Comparison of ENCODE assay signal across 8 cellular contexts in genomic region chr3:195178124-195178910, GRCh38.
DNase-seq lines count a peak whose midpoint lies in the region; ATAC-seq, FAIRE-seq and TF ChIP-seq lines count a peak whose summit lies in the region.

No MANE protein-coding gene starts in this region.

- H3K27ac ChIP-seq in astrocyte (ENCODE audit: low read depth, low read length) (no peak overlapping the region), lower lobe of right lung (peak overlapping the region; percentile 33), brain microvascular endothelial cell (no peak overlapping the region)

- TF ChIP-seq CTCF in CD14-positive monocyte (IDR thresholded peaks at IDR 0.05) (no peak), astrocyte (IDR thresholded peaks at IDR 0.05; ENCODE audit: insufficient read depth, low read depth, low read length) (no peak), lower lobe of right lung (IDR thresholded peaks at IDR 0.05) (no peak), brain microvascular endothelial cell (IDR thresholded peaks at IDR 0.05; ENCODE audit: low read depth, low read length, missing control alignments) (no peak)

- H3K9me3 Mint-ChIP-seq in CD14-positive monocyte, result peaks cover 0 to 5% (median 4%) of the 10 kb centered on the region in 7 donors
- H3K9me3 Mint-ChIP-seq in astrocyte (ENCODE audit: unreplicated experiment), result no peaks in the 10 kb centered on the region

- CTCF ChIA-PET in HEK293T (lab: Yijun Ruan, JAX), result no interaction called here

- no peaks in the 10 kb centered on the region for H4K20me1 ChIP-seq in astrocyte (ENCODE audit: insufficient read depth, low read length)

- no peak overlapping the region for H2AFZ ChIP-seq in astrocyte (ENCODE audit: low read depth, low read length)

- H3K4me1 ChIP-seq in astrocyte (ENCODE audit: insufficient read depth, low read length) (peaks cover 38% of the 10 kb centered on the region), lower lobe of right lung (peaks cover 55% of the 10 kb centered on the region)

- H3K4me1 Mint-ChIP-seq in CD14-positive monocyte (peaks cover 52% of the 10 kb centered on the region), astrocyte (ENCODE audit: low read depth, unreplicated experiment) (peaks cover 37% of the 10 kb centered on the region)

- H3K4me3 Mint-ChIP-seq in CD14-positive monocyte (peak overlapping the region; percentile 66 to 80), astrocyte (ENCODE audit: unreplicated experiment) (no peak overlapping the region)

- peaks cover 17 to 24% of the 10 kb centered on the region in 2 donors for H3K36me3 Mint-ChIP-seq in CD14-positive monocyte
- peaks cover 12% of the 10 kb centered on the region for H3K36me3 Mint-ChIP-seq in astrocyte (ENCODE audit: low read depth, unreplicated experiment)

- no peaks in the 10 kb centered on the region for H3K9me3 ChIP-seq in astrocyte (ENCODE audit: insufficient read depth, low read depth, low read length)
- H3K9me3 ChIP-seq in lower lobe of right lung, result no peaks in the 10 kb centered on the region

- intact Hi-C loops in CD14-positive monocyte (cut with micrococcal nuclease) (no loop called here), lower lobe of right lung (cut with DNase I) (no loop called here)

- no peak overlapping the region for H3K4me3 ChIP-seq in astrocyte (ENCODE audit: insufficient read depth, low read depth, low read length)
- no peak overlapping the region for H3K4me3 ChIP-seq in lower lobe of right lung
- no peak overlapping the region for H3K4me3 ChIP-seq in brain microvascular endothelial cell (ENCODE audit: low read depth, low read length)

- FAIRE-seq in astrocyte (lab: Jason Lieb, UNC), result no peak

- no peaks in the 10 kb centered on the region for H3K36me3 ChIP-seq in astrocyte (ENCODE audit: insufficient read depth, low read length)
- no peaks in the 10 kb centered on the region for H3K36me3 ChIP-seq in lower lobe of right lung
- H3K36me3 ChIP-seq in brain microvascular endothelial cell (replicated peaks), result no peaks in the 10 kb centered on the region

- in situ Hi-C loops in brain microvascular endothelial cell (cut with HindIII; ENCODE audit: low pct_ligation_motif_present, low sequenced_read_pairs), result no loop called here

- H3K27me3 ChIP-seq in astrocyte (ENCODE audit: insufficient read depth, low read length), result no peaks in the 10 kb centered on the region
- no peaks in the 10 kb centered on the region for H3K27me3 ChIP-seq in lower lobe of right lung (ENCODE audit: low read depth)
- no peaks in the 10 kb centered on the region for H3K27me3 ChIP-seq in brain microvascular endothelial cell (replicated peaks)

- POLR2A ChIA-PET in HEK293T (lab: Yijun Ruan, JAX), result no interaction called here

- H3K27me3 Mint-ChIP-seq in CD14-positive monocyte (ENCODE audit: low read depth in 3 of 3), result peaks cover 0 to 5% (median 4%) of the 10 kb centered on the region in 3 donors
- no peaks in the 10 kb centered on the region for H3K27me3 Mint-ChIP-seq in astrocyte (ENCODE audit: low read depth, unreplicated experiment)

- H3K9ac ChIP-seq in astrocyte (ENCODE audit: low read length), result no peak overlapping the region

- no peak for ATAC-seq in lower lobe of right lung
- no peak for ATAC-seq in HG02885 (IDR thresholded peaks at IDR 0.05; ENCODE audit: poor library complexity, unreplicated experiment)
- ATAC-seq in GM19397 (IDR thresholded peaks at IDR 0.05; ENCODE audit: unreplicated experiment), result no peak

- DNase-seq in CD14-positive monocyte (ENCODE audit: low spot score) (no peak), NCI-H2029 (lab: John Stamatoyannopoulos, UW) (peak; percentile 50), astrocyte (ENCODE audit: low read depth) (no peak), lower lobe of right lung (no peak), brain microvascular endothelial cell (no peak), HEK293T (ENCODE audit: extremely low spot score) (no peak)

- H3K4me2 ChIP-seq in astrocyte (ENCODE audit: low read length), result peak overlapping the region; percentile 60

- H3K27ac Mint-ChIP-seq in CD14-positive monocyte (no peak overlapping the region), astrocyte (ENCODE audit: unreplicated experiment) (no peak overlapping the region)

- H3K79me2 ChIP-seq in astrocyte (ENCODE audit: insufficient read depth, low read length), result peaks cover 4% of the 10 kb centered on the region

TF ChIP-seq in HEK293T, 16 proteins besides CTCF, POLR2A, EP300 and RAD21:
- TF ChIP-seq SP1 (IDR thresholded peaks at IDR 0.05) (no peak), FOXK2 (IDR thresholded peaks at IDR 0.05) (no peak), FOXM1 (IDR thresholded peaks at IDR 0.05; ENCODE audit: borderline replicate concordance) (no peak)
